ENCODE assay signal across 29 cellular contexts in genomic region chr4:48243429-48243828, GRCh38.
"Had no signal": no experiment of that assay in that cellular context is flagged by ENCODE, and none has a peak within 500 bp of the region (broad histone marks: within the 10 kb centered on the region; RNA-seq: fewer than 3 reads in every experiment).

No MANE protein-coding gene starts in this region.

- H3K36me3 Mint-ChIP-seq: brain had no signal

- H3K4me1 Mint-ChIP-seq: activated CD4-positive, alpha-beta T cell treated with anti-CD3 and anti-CD28 coated beads, Interleukin-2, amount 10 ng/mL, durations not matched to agents 24 days and 14 days; activated CD8-positive, alpha-beta memory T cell treated with anti-CD3 and anti-CD28 coated beads, Interleukin-2, amount 10 ng/mL, durations not matched to agents 7 days and 5 days; activated T-helper 17 cell treated with anti-CD3 and anti-CD28 coated beads, Interleukin-2, amount 50 U/mL, for 72 hours; brain; central memory CD8-positive, alpha-beta T cell had no signal

- H3K9me3 ChIP-seq: SJSA1 had no signal

- H3K27ac ChIP-seq: SJSA1 had no signal

- H3K4me3 Mint-ChIP-seq: activated B cell treated with CpG ODN at 0.5 μM for 24 hours; activated CD4-positive, alpha-beta T cell treated with anti-CD3 and anti-CD28 coated beads, Interleukin-2, amount 10 ng/mL, durations not matched to agents 24 days and 14 days; activated CD8-positive, alpha-beta memory T cell treated with anti-CD3 and anti-CD28 coated beads, Interleukin-2, amount 10 ng/mL, durations not matched to agents 7 days and 5 days; activated naive CD4-positive, alpha-beta T cell treated with anti-CD3 and anti-CD28 coated beads for 36 hours; activated naive CD8-positive, alpha-beta T cell; activated T-helper 17 cell treated with anti-CD3 and anti-CD28 coated beads, Interleukin-2, amount 50 U/mL, for 72 hours; brain; central memory CD8-positive, alpha-beta T cell; T-helper 1 cell treated with Interleukin-12 subunit alpha and Interleukin-12 subunit beta and Interleukin-4 antibody, amounts not matched to agents 30 μg/mL and 1 μg/mL, for 36 hours had no signal

- H3K27me3 Mint-ChIP-seq: activated B cell treated with CpG ODN at 0.5 μM for 24 hours; activated CD8-positive, alpha-beta memory T cell treated with anti-CD3 and anti-CD28 coated beads, Interleukin-2, amount 10 ng/mL, durations not matched to agents 7 days and 5 days; activated naive CD8-positive, alpha-beta T cell had no signal

- H3K27ac Mint-ChIP-seq: activated B cell treated with CpG ODN at 0.5 μM for 24 hours; activated CD4-positive, alpha-beta T cell treated with anti-CD3 and anti-CD28 coated beads, Interleukin-2, amount 10 ng/mL, durations not matched to agents 24 days and 14 days; activated CD8-positive, alpha-beta memory T cell treated with anti-CD3 and anti-CD28 coated beads, Interleukin-2, amount 10 ng/mL, durations not matched to agents 7 days and 5 days; activated naive CD4-positive, alpha-beta T cell treated with anti-CD3 and anti-CD28 coated beads for 36 hours; activated naive CD8-positive, alpha-beta T cell; activated T-helper 17 cell treated with anti-CD3 and anti-CD28 coated beads, Interleukin-2, amount 50 U/mL, for 72 hours; brain; T-helper 1 cell treated with Interleukin-12 subunit alpha and Interleukin-12 subunit beta and Interleukin-4 antibody, amounts not matched to agents 30 μg/mL and 1 μg/mL, for 36 hours had no signal

- H3K4me1 ChIP-seq: SJSA1 had no signal

- H3K36me3 ChIP-seq: SJSA1 had no signal

- FAIRE-seq: astrocyte, RCC 7860, TTC549 had no signal

- H3K4me3 ChIP-seq: SJSA1 had no signal

- H3K9me3 Mint-ChIP-seq: activated B cell treated with CpG ODN at 0.5 μM for 24 hours; activated CD4-positive, alpha-beta T cell treated with anti-CD3 and anti-CD28 coated beads, Interleukin-2, amount 10 ng/mL, durations not matched to agents 24 days and 14 days; activated naive CD4-positive, alpha-beta T cell treated with anti-CD3 and anti-CD28 coated beads for 36 hours; activated T-helper 17 cell treated with anti-CD3 and anti-CD28 coated beads, Interleukin-2, amount 50 U/mL, for 72 hours; central memory CD8-positive, alpha-beta T cell; T-helper 1 cell treated with Interleukin-12 subunit alpha and Interleukin-12 subunit beta and Interleukin-4 antibody, amounts not matched to agents 30 μg/mL and 1 μg/mL, for 36 hours had no signal

- DNase-seq: activated B cell treated with CpG ODN at 0.5 μM for 24 hours; activated CD4-positive, alpha-beta T cell treated with anti-CD3 and anti-CD28 coated beads for 1 hour; activated CD4-positive, alpha-beta T cell treated with anti-CD3 and anti-CD28 coated beads, Interleukin-2, amount 10 ng/mL, durations not matched to agents 24 days and 14 days; activated CD4-positive, alpha-beta T cell treated with anti-CD3 and anti-CD28 coated beads, Interleukin-2, amount 50 U/mL, for 48 hours; activated CD8-positive, alpha-beta memory T cell treated with anti-CD3 and anti-CD28 coated beads, Interleukin-2, amount 10 ng/mL, durations not matched to agents 7 days and 5 days; activated gamma-delta T cell; activated naive CD4-positive, alpha-beta T cell treated with anti-CD3 and anti-CD28 coated beads for 36 hours; activated T-cell treated with anti-CD3 and anti-CD28 coated beads, Interleukin-2, amount 50 U/mL, for 48 hours; amygdala; KBM-7; NCI-H1092; NCI-H1417; NCI-H1930; NCI-H2171; NCI-H226; NCI-H526; NCI-H82; PC-3; SHP77 had no signal

- ATAC-seq: activated CD8-positive, alpha-beta memory T cell treated with anti-CD3 and anti-CD28 coated beads, Interleukin-2, amount 10 ng/mL, durations not matched to agents 7 days and 5 days; activated T-helper 17 cell treated with anti-CD3 and anti-CD28 coated beads, Interleukin-2, amount 50 U/mL, for 72 hours; PC-3; SK-N-SH treated with all-trans-retinoic acid at 6 μM for 48 hours had no signal

- H3K27me3 ChIP-seq: SJSA1 had no signal
